ENCODE assay signal across 15 cellular contexts in genomic region chr9:34097865-34098264, GRCh38. TPM values are rescaled to one million over a fixed set of nuclear protein-coding genes. Genes with fewer than 3 reads are reported as not detected.
A peak's percentile ranks its signal among the peaks of the same experiment; 100 is the strongest.
DNase-seq lines count a peak whose midpoint lies in the region; ATAC-seq and TF ChIP-seq lines count a peak whose summit lies in the region.
"Had no signal": no experiment of that assay in that cellular context is flagged by ENCODE, and none has a peak within 500 bp of the region (broad histone marks: within the 10 kb centered on the region; RNA-seq: fewer than 3 reads in every experiment).

No MANE protein-coding gene starts in this region.

- TF ChIP-seq CTCF in GM12864 (IDR thresholded peaks at IDR 0.05; ENCODE audit: low read depth, low read length, missing control alignments) (no peak), IMR-90 (conservative IDR thresholded peaks at IDR 0.05; ENCODE audit: low read depth, low read length) (no peak), esophagus squamous epithelium (IDR thresholded peaks at IDR 0.05) (no peak)

- H2BK15ac ChIP-seq in IMR-90 (ENCODE audit: low read depth, low read length) = no peak overlapping the region

- H2BK120ac ChIP-seq in IMR-90 (ENCODE audit: low read depth, low read length) = no peak overlapping the region

- H4K5ac ChIP-seq in IMR-90 (ENCODE audit: low read depth, low read length) = no peak overlapping the region

- WGBS in IMR-90 (ENCODE audit: extremely low coverage in 2 of 2, insufficient read length in 1 of 2), 2 experiments = 100% methylated on average over 1 of the region's 1 CpG; no CpG with 5 or more reads in 1 of the 2 experiments
- 88 to 95% methylated on average over 1 of the region's 1 CpG for WGBS in esophagus squamous epithelium, 2 donors

- 0 out of 4 replicates have a peak, but pooled peaks cover 0 to 5% of the 10 kb centered on the region in 2 experiments for H3K79me1 ChIP-seq in IMR-90 (ENCODE audit: low read depth in 1 of 2, low read length in 2 of 2)

- no peak overlapping the region for H2BK20ac ChIP-seq in IMR-90 (ENCODE audit: low read depth, low read length)

- no peak overlapping the region for H3K23ac ChIP-seq in IMR-90 (ENCODE audit: low read depth, low read length)

- POLR2A ChIA-PET in IMR-90 (lab: Charles Lee; ENCODE audit: unreplicated experiment) = no interaction called here

- H4K8ac ChIP-seq in IMR-90 (ENCODE audit: low read depth in 2 of 2, low read length in 2 of 2) = no peak overlapping the region

- TF ChIP-seq POLR2A in IMR-90 (IDR thresholded peaks at IDR 0.05; ENCODE audit: low read depth, low read length) (no peak), esophagus squamous epithelium (IDR thresholded peaks at IDR 0.05) (no peak)

- CTCF ChIA-PET in IMR-90 (lab: Yijun Ruan, JAX) = no interaction called here

- no peak overlapping the region for H2BK5ac ChIP-seq in IMR-90 (ENCODE audit: low read depth, low read length, poor library complexity, severe bottlenecking)

- in situ Hi-C loops in IMR-90 (cut with MboI; ENCODE audit: low sequenced_read_pairs) = no loop called here

- H3K14ac ChIP-seq in IMR-90 (replicated peaks; ENCODE audit: low read depth, low read length) = no peak overlapping the region

- peaks cover 54% of the 10 kb centered on the region for H3K36me3 ChIP-seq in IMR-90 (ENCODE audit: control insufficient read depth, insufficient read depth, low read length)
- H3K36me3 ChIP-seq in esophagus squamous epithelium = peaks cover 12 to 100% (median 44%) of the 10 kb centered on the region in 3 donors

- no peak overlapping the region for H3K4ac ChIP-seq in IMR-90 (ENCODE audit: low read depth, low read length)

- BruUV-seq in IMR-90 (replicated peaks; lab: Mats Ljungman, UMichigan) = no TSS peak

- H4K20me1 ChIP-seq in IMR-90 (ENCODE audit: insufficient read depth, low read length) = no peaks in the 10 kb centered on the region

- H2AFZ ChIP-seq in IMR-90 (replicated peaks; ENCODE audit: low read length, poor library complexity) = no peak overlapping the region

- no peak for TF ChIP-seq RAD21 in IMR-90 (IDR thresholded peaks at IDR 0.05; ENCODE audit: low read length)

- DNase-seq in GM12864 (ENCODE audit: low read depth) (peak; percentile 27), IMR-90 (no peak), UCSD-AML1 (lab: John Stamatoyannopoulos, UW; ENCODE audit: unreplicated experiment) (no peak), C1 segment of cervical spinal cord (lab: John Stamatoyannopoulos, UW) (no peak), esophagus squamous epithelium (lab: John Stamatoyannopoulos, UW) (no peak), mucosa of gallbladder (ENCODE audit: low spot score) (no peak)
- DNase-seq: activated CD4-positive, alpha-beta T cell treated with anti-CD3 and anti-CD28 coated beads, Interleukin-2, amount 50 U/mL, for 48 hours; GOT3; hypothalamus; NCI-H1092; NCI-H226; psoas muscle; stimulated activated CD4-positive, alpha-beta T cell treated with anti-CD3 and anti-CD28 coated beads, Interleukin-12 subunit alpha, Interleukin-12 subunit beta, amount 100 ng/mL, for 4 hours had no signal

- H3K56ac ChIP-seq in IMR-90 (ENCODE audit: extremely low read depth, insufficient read depth, low read length) = no peak overlapping the region

- H3K4me3 ChIP-seq in GM12864 (ENCODE audit: low read depth, low read length) = no peak overlapping the region
- H3K4me3 ChIP-seq in IMR-90 (ENCODE audit: insufficient read depth, low read depth, low read length) = no peak overlapping the region
- H3K4me3 ChIP-seq in esophagus squamous epithelium = no peak overlapping the region
- H3K4me3 ChIP-seq: psoas muscle had no signal

- H3K27me3 ChIP-seq in IMR-90 (ENCODE audit: control insufficient read depth, insufficient read depth, low read length) = no peaks in the 10 kb centered on the region
- H3K27me3 ChIP-seq in esophagus squamous epithelium = no peaks in the 10 kb centered on the region

- peaks cover 3% of the 10 kb centered on the region; the same call in 1 of the 2 replicates for H3K9me1 ChIP-seq in IMR-90 (ENCODE audit: insufficient read depth, low read length)

- peak overlapping the region; percentile 35 for H2AK9ac ChIP-seq in IMR-90 (replicated peaks; ENCODE audit: low read depth, low read length, poor library complexity)

- H3K27ac ChIP-seq in IMR-90 (ENCODE audit: insufficient read depth, low read length) = no peak overlapping the region
- H3K27ac ChIP-seq in esophagus squamous epithelium = no peak overlapping the region
- H3K27ac ChIP-seq: psoas muscle had no signal

- H3K4me1 ChIP-seq in IMR-90 (ENCODE audit: control insufficient read depth, insufficient read depth, low read length) (no peaks in the 10 kb centered on the region), esophagus squamous epithelium (no peaks in the 10 kb centered on the region)
- H3K4me1 ChIP-seq: psoas muscle had no signal

- H2AK5ac ChIP-seq in IMR-90 (ENCODE audit: low read depth, low read length) = no peak overlapping the region

- intact Hi-C loops in IMR-90 (cut with micrococcal nuclease) = no loop called here
- intact Hi-C loops in esophagus squamous epithelium (cut with DNase I) = no loop called here

- no peak overlapping the region for H3K9ac ChIP-seq in IMR-90 (ENCODE audit: low read depth, low read length)

- H3K9me3 ChIP-seq in IMR-90 (ENCODE audit: control insufficient read depth, insufficient read depth, low read length) (no peaks in the 10 kb centered on the region), esophagus squamous epithelium (no peaks in the 10 kb centered on the region)
- H3K9me3 ChIP-seq: psoas muscle had no signal

- H4K91ac ChIP-seq in IMR-90 (ENCODE audit: insufficient read depth, low read depth, low read length) = no peak overlapping the region

- no peak overlapping the region for H3K4me2 ChIP-seq in IMR-90 (ENCODE audit: low read depth, low read length)

- ATAC-seq in GM19351 (IDR thresholded peaks at IDR 0.05; ENCODE audit: unreplicated experiment) = peak; percentile 89
- ATAC-seq in HG02798 (IDR thresholded peaks at IDR 0.05; ENCODE audit: poor library complexity, unreplicated experiment) = peak; percentile 75
- ATAC-seq in IMR-90 (ENCODE audit: low read depth) = no peak
- ATAC-seq: psoas muscle had no signal

- dilution Hi-C loops in IMR-90 (cut with HindIII; ENCODE audit: low sequenced_read_pairs, unreplicated experiment) = no loop called here

- H3K18ac ChIP-seq in IMR-90 (ENCODE audit: low read depth, low read length) = no peak overlapping the region

TF ChIP-seq in IMR-90, 13 proteins besides CTCF, POLR2A, EP300 and RAD21:
- TF ChIP-seq USF2 (IDR thresholded peaks at IDR 0.05; ENCODE audit: low read depth, low read length) = no peak
- no peak for TF ChIP-seq MAZ (IDR thresholded peaks at IDR 0.05; ENCODE audit: borderline replicate concordance, low read depth, low read length)
- no peak for TF ChIP-seq MAFK (IDR thresholded peaks at IDR 0.05; ENCODE audit: low read depth, low read length)
- TF ChIP-seq FOS (IDR thresholded peaks at IDR 0.05; ENCODE audit: low read depth, low read length) = no peak
- TF ChIP-seq NFE2L2 (IDR thresholded peaks at IDR 0.05; ENCODE audit: low read depth, low read length) = no peak
- no peak for TF ChIP-seq BHLHE40 (IDR thresholded peaks at IDR 0.05; ENCODE audit: low read depth, low read length)
- no peak for TF ChIP-seq SMC3 (IDR thresholded peaks at IDR 0.05; ENCODE audit: low read depth, low read length)
- no peak for TF ChIP-seq RFX5 (IDR thresholded peaks at IDR 0.05; ENCODE audit: low read depth, low read length)
- no peak for TF ChIP-seq MXI1 (IDR thresholded peaks at IDR 0.05; ENCODE audit: borderline replicate concordance, low read depth, low read length)
- TF ChIP-seq CEBPB (IDR thresholded peaks at IDR 0.05; ENCODE audit: low read depth, low read length) = no peak
- no peak for TF ChIP-seq RCOR1 (IDR thresholded peaks at IDR 0.05; ENCODE audit: insufficient replicate concordance, low read length)
- no peak for TF ChIP-seq CHD1 (IDR thresholded peaks at IDR 0.05; ENCODE audit: low read depth, low read length)
- TF ChIP-seq ELK1 (IDR thresholded peaks at IDR 0.05; ENCODE audit: borderline replicate concordance, low read depth, low read length) = no peak

RNA-seq across cellular contexts. Expression of gene DCAF12, which starts 28.6 kb away (rescaled TPM):
- total RNA-seq in IMR-90 (2012; rRNA removed) (6.9 and 7.2 TPM in 2 replicates), esophagus squamous epithelium (10 to 100 TPM; 26.5 to 40.9 (median 33.5) TPM), mucosa of gallbladder (33.7 TPM)
- polyA plus RNA-seq in IMR-90 (2012; rRNA removed) = 12.6 and 17.1 TPM in 2 replicates
- 6.1 and 6.5 TPM in 2 replicates for polyA plus RNA-seq in IMR-90 (2012; cell fraction: cytosol; rRNA removed)
- polyA plus RNA-seq in IMR-90 (2012; cell fraction: nucleus; rRNA removed; ENCODE audit: low replicate concordance) = 5.0 and 11.8 TPM in 2 replicates

RNA-seq across cellular contexts. Expression of gene UBAP2, which starts 49.2 kb away (rescaled TPM):
- total RNA-seq in IMR-90 (2012; rRNA removed) (12.5 and 12.9 TPM in 2 replicates), esophagus squamous epithelium (10 to 100 TPM; 14.5 to 27.8 (median 20.5) TPM), mucosa of gallbladder (34.3 TPM)
- polyA plus RNA-seq in IMR-90 (2012; rRNA removed) = 25.5 and 31.2 TPM in 2 replicates
- 11.7 and 23.9 TPM in 2 replicates for polyA plus RNA-seq in IMR-90 (2012; cell fraction: cytosol; rRNA removed)
- polyA plus RNA-seq in IMR-90 (2012; cell fraction: nucleus; rRNA removed; ENCODE audit: low replicate concordance) = 38.2 and 67.3 TPM in 2 replicates
